ENCODE assay signal across 8 cellular contexts in genomic region chr9:100714372-100715099, GRCh38.
A peak's percentile ranks its signal among the peaks of the same experiment; 100 is the strongest.
DNase-seq lines count a peak whose midpoint lies in the region; ATAC-seq, FAIRE-seq and TF ChIP-seq lines count a peak whose summit lies in the region.

No MANE protein-coding gene starts in this region.

- TF ChIP-seq POLR2A in endothelial cell of umbilical vein (IDR thresholded peaks at IDR 0.05; ENCODE audit: low read depth, low read length) (no peak), upper lobe of left lung (IDR thresholded peaks at IDR 0.05) (no peak)

- no peaks in the 10 kb centered on the region for H3K36me3 ChIP-seq in endothelial cell of umbilical vein (ENCODE audit: control insufficient read depth in 2 of 2, extremely low read depth in 1 of 2, insufficient read depth in 2 of 2, low read length in 2 of 2)
- H3K36me3 ChIP-seq in mucosa of descending colon (ENCODE audit: low read depth), result no peaks in the 10 kb centered on the region
- H3K36me3 ChIP-seq in upper lobe of left lung, result no peaks in the 10 kb centered on the region

- dilution Hi-C loops in endothelial cell of umbilical vein (cut with MboI; ENCODE audit: extremely low pct_ligation_motif_present, low sequenced_read_pairs), result no loop called here

- ATAC-seq in mucosa of descending colon (peak; percentile 72), upper lobe of left lung (ENCODE audit: low FRiP score in 2 of 2) (peak in 1 of 2 donors; percentile 86)

- intact Hi-C loops in endothelial cell of umbilical vein (cut with micrococcal nuclease) (loop anchor here (1.0 to 5.0 kb wide), 6 partner anchors 112 to 816 kb away; no protein-coding TSS in a partner anchor), mucosa of descending colon (cut with DNase I, micrococcal nuclease) (loop anchor here (5.0 to 10.0 kb wide), 2 partner anchors 598 to 600 kb away; no protein-coding TSS in a partner anchor)

- H3K27me3 Mint-ChIP-seq in HFFc6 (ENCODE audit: insufficient read depth), result peaks cover 4% of the 10 kb centered on the region; the same call in 1 of the 2 replicates

- no peaks in the 10 kb centered on the region for H3K9me3 Mint-ChIP-seq in HFFc6

- no peaks in the 10 kb centered on the region for H3K36me3 Mint-ChIP-seq in HFFc6 (ENCODE audit: low read depth)

- H3K4me3 Mint-ChIP-seq in HFFc6, result no peak overlapping the region

- H3K27ac ChIP-seq in endothelial cell of umbilical vein (ENCODE audit: insufficient read depth, low read depth, low read length) (no peak overlapping the region), upper lobe of left lung (no peak overlapping the region)

- H3K79me2 ChIP-seq in endothelial cell of umbilical vein (ENCODE audit: control insufficient read depth, insufficient read depth, low read length), result no peaks in the 10 kb centered on the region

- H3K4me1 Mint-ChIP-seq in HFFc6 (ENCODE audit: low read depth), result no peaks in the 10 kb centered on the region

- H3K9me3 ChIP-seq in endothelial cell of umbilical vein (replicated peaks; ENCODE audit: control insufficient read depth, insufficient read depth, low read length) (no peaks in the 10 kb centered on the region), mucosa of descending colon (peaks cover 3% of the 10 kb centered on the region), upper lobe of left lung (peaks cover 0 to 5% (median 0%) of the 10 kb centered on the region in 4 donors)

- no peak for TF ChIP-seq EP300 in upper lobe of left lung (IDR thresholded peaks at IDR 0.05)

- CTCF ChIA-PET in endothelial cell of umbilical vein (lab: Charles Lee), result interaction anchor here (0.7 to 8.8 kb wide), 14 partner anchors 12 to 815 kb away, joined by 3 to 158 read pairs (median 4); no protein-coding TSS in a partner anchor

- no peaks in the 10 kb centered on the region for H3K4me1 ChIP-seq in endothelial cell of umbilical vein (ENCODE audit: control insufficient read depth, extremely low read depth, insufficient read depth, low read length)
- no peaks in the 10 kb centered on the region for H3K4me1 ChIP-seq in mucosa of descending colon (ENCODE audit: low read depth)
- H3K4me1 ChIP-seq in upper lobe of left lung, result no peaks in the 10 kb centered on the region

- H2AFZ ChIP-seq in endothelial cell of umbilical vein (ENCODE audit: low read depth, low read length), result no peak overlapping the region

- H4K20me1 ChIP-seq in endothelial cell of umbilical vein (replicated peaks; ENCODE audit: control insufficient read depth, extremely low read depth, insufficient read depth, low read length), result no peaks in the 10 kb centered on the region

- TF ChIP-seq CTCF in HFFc6 (IDR thresholded peaks at IDR 0.05), result peak; percentile 92
- TF ChIP-seq CTCF in endothelial cell of umbilical vein (IDR thresholded peaks at IDR 0.05; ENCODE audit: extremely low read depth in 1 of 2, insufficient read depth in 1 of 2, low read depth in 1 of 2, low read length in 2 of 2), result peak; percentile 80 to 81
- peak; percentile 69 for TF ChIP-seq CTCF in mucosa of descending colon (IDR thresholded peaks at IDR 0.05)
- peak; percentile 36 to 64 (median 56) for TF ChIP-seq CTCF in upper lobe of left lung (IDR thresholded peaks at IDR 0.05)

- DNase-seq in activated T-cell treated with anti-CD3 and anti-CD28 coated beads for 24 hours (ENCODE audit: low read depth), result peak; percentile 10
- DNase-seq in activated T-cell treated with anti-CD3 and anti-CD28 coated beads, Interleukin-2, amount 50 U/mL, for 1 hour, result no peak
- DNase-seq in HFFc6, result peak; percentile 46
- DNase-seq in NCI-H146 (lab: John Stamatoyannopoulos, UW), result peak; percentile 76
- peak; percentile 24 for DNase-seq in UCSD-AML1 (lab: John Stamatoyannopoulos, UW; ENCODE audit: unreplicated experiment)
- peak; percentile 57 for DNase-seq in endothelial cell of umbilical vein (ENCODE audit: low read depth, low spot score)
- DNase-seq in mucosa of descending colon, result peak in 2 of 3 donors; percentile 45 to 66
- DNase-seq in upper lobe of left lung, result peak in 1 of 2 donors; percentile 43

- no peak overlapping the region for H3K4me2 ChIP-seq in endothelial cell of umbilical vein (ENCODE audit: insufficient read depth, low read length)

- 69 to 76% methylated on average over 11 of the region's 11 CpGs for WGBS in upper lobe of left lung, 2 donors

- peak; percentile 86 for FAIRE-seq in endothelial cell of umbilical vein (lab: Jason Lieb, UNC)

- H3K9ac ChIP-seq in endothelial cell of umbilical vein (replicated peaks; ENCODE audit: extremely low read depth, insufficient read depth, low read length), result no peak overlapping the region

- POLR2A ChIA-PET in endothelial cell of umbilical vein (lab: Charles Lee), result no interaction called here

- no peaks in the 10 kb centered on the region for H3K9me1 ChIP-seq in endothelial cell of umbilical vein (replicated peaks; ENCODE audit: control insufficient read depth, extremely low read depth, insufficient read depth, low read length)

- no TSS peak for BruUV-seq in endothelial cell of umbilical vein (replicated peaks; lab: Mats Ljungman, UMichigan)

- no peak overlapping the region for H3K27ac Mint-ChIP-seq in HFFc6

- H3K27me3 ChIP-seq in endothelial cell of umbilical vein (ENCODE audit: control insufficient read depth in 2 of 2, insufficient read depth in 2 of 2, low read length in 2 of 2) (no peaks in the 10 kb centered on the region), upper lobe of left lung (no peaks in the 10 kb centered on the region)

- H3K4me3 ChIP-seq in endothelial cell of umbilical vein (replicated peaks in 1 of 3; ENCODE audit: insufficient read depth in 1 of 3, low read depth in 1 of 3, low read length in 3 of 3) (no peak overlapping the region), mucosa of descending colon (no peak overlapping the region), upper lobe of left lung (no peak overlapping the region)

TF ChIP-seq in endothelial cell of umbilical vein, 7 proteins besides CTCF, POLR2A, EP300 and RAD21:
- TF ChIP-seq JUN (IDR thresholded peaks at IDR 0.05; ENCODE audit: borderline replicate concordance, insufficient read depth, insufficient read length, low read depth) (no peak), MAX (IDR thresholded peaks at IDR 0.05; ENCODE audit: insufficient read depth, insufficient read length) (no peak), MYC (IDR thresholded peaks at IDR 0.05; ENCODE audit: low read depth, low read length) (no peak), GATA2 (IDR thresholded peaks at IDR 0.05; ENCODE audit: insufficient read depth, insufficient read length, low read depth, low read length) (no peak), POLR2AphosphoS5 (IDR thresholded peaks at IDR 0.05; ENCODE audit: insufficient read depth, low read depth, low read length) (no peak), FOS (IDR thresholded peaks at IDR 0.05; ENCODE audit: borderline replicate concordance, insufficient read depth, low read length) (no peak), EZH2 (IDR thresholded peaks at IDR 0.05; ENCODE audit: borderline replicate concordance, low read depth, low read length, severe bottlenecking) (no peak)
